10 cellular contexts compared by ENCODE assay signal in the genomic region with DNA sequence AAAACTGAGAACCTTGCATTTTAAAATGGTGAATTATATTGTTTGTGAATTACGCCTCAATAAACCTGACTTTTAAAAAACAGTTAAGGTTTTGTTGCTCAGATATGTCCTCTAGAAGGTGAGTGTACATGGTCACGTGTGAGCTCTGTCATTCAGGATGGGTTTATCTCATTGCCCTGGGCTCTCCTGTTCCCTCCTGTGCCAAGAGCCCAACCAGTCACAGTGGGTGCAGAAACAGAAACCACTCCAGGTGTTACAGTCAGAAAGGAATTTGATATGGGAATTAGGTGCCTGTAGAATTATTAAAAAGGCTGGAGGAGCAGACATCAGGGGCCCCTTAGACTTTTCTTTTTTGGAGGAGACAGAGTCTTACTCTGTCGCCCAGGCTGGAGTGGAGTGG.
"Had no signal": no experiment of that assay in that cellular context is flagged by ENCODE, and none has a peak within 500 bp of the region (broad histone marks: within the 10 kb centered on the region; RNA-seq: fewer than 3 reads in every experiment).

No MANE protein-coding gene starts in this region.

- H3K9me3 Mint-ChIP-seq: activated naive CD4-positive, alpha-beta T cell treated with anti-CD3 and anti-CD28 coated beads, Interleukin-2, amount 10 ng/mL, durations not matched to agents 7 days and 5 days; activated T-helper 2 cell treated with anti-CD3 and anti-CD28 coated beads, Interferon-gamma antibody, Interleukin-2, Interleukin-4, amounts not matched to agents 10 μg/mL and 5 μg/mL and 100 μg/mL, durations not matched to agents 14 hours and 24 hours and 36 hours; central memory CD8-positive, alpha-beta T cell; naive thymus-derived CD4-positive, alpha-beta T cell; T-helper 2 cell treated with Interferon-gamma antibody and Interleukin-4, amounts not matched to agents 5 μg/mL and 100 μg/mL, for 36 hours had no signal

- H3K4me3 Mint-ChIP-seq: activated naive CD4-positive, alpha-beta T cell treated with anti-CD3 and anti-CD28 coated beads, Interleukin-2, amount 10 ng/mL, durations not matched to agents 7 days and 5 days; central memory CD8-positive, alpha-beta T cell; naive thymus-derived CD4-positive, alpha-beta T cell; T-helper 2 cell treated with Interferon-gamma antibody and Interleukin-4, amounts not matched to agents 5 μg/mL and 100 μg/mL, for 36 hours had no signal

- H3K27me3 ChIP-seq: right atrium auricular region, transverse colon had no signal

- H3K9me3 ChIP-seq: right atrium auricular region, transverse colon had no signal

- H3K36me3 ChIP-seq: right atrium auricular region, transverse colon had no signal

- H3K4me1 ChIP-seq: transverse colon had no signal

- H3K4me3 ChIP-seq: right atrium auricular region, transverse colon had no signal

- H3K4me1 Mint-ChIP-seq: activated naive CD4-positive, alpha-beta T cell treated with anti-CD3 and anti-CD28 coated beads, Interleukin-2, amount 10 ng/mL, durations not matched to agents 7 days and 5 days; central memory CD8-positive, alpha-beta T cell had no signal

- DNase-seq: activated naive CD4-positive, alpha-beta T cell treated with anti-CD3 and anti-CD28 coated beads, Interleukin-2, amount 10 ng/mL, durations not matched to agents 7 days and 5 days; effector memory CD4-positive, alpha-beta T cell; kidney; naive thymus-derived CD4-positive, alpha-beta T cell; small intestine; transverse colon had no signal

- H3K36me3 Mint-ChIP-seq: activated naive CD4-positive, alpha-beta T cell treated with anti-CD3 and anti-CD28 coated beads, Interleukin-2, amount 10 ng/mL, durations not matched to agents 7 days and 5 days; naive thymus-derived CD4-positive, alpha-beta T cell had no signal

- H3K27ac ChIP-seq: right atrium auricular region, transverse colon had no signal

- H3K27ac Mint-ChIP-seq: activated naive CD4-positive, alpha-beta T cell treated with anti-CD3 and anti-CD28 coated beads, Interleukin-2, amount 10 ng/mL, durations not matched to agents 7 days and 5 days; activated T-helper 2 cell treated with anti-CD3 and anti-CD28 coated beads, Interferon-gamma antibody, Interleukin-2, Interleukin-4, amounts not matched to agents 10 μg/mL and 5 μg/mL and 100 μg/mL, durations not matched to agents 14 hours and 24 hours and 36 hours; naive thymus-derived CD4-positive, alpha-beta T cell; T-helper 2 cell treated with Interferon-gamma antibody and Interleukin-4, amounts not matched to agents 5 μg/mL and 100 μg/mL, for 36 hours had no signal

- ATAC-seq: naive thymus-derived CD4-positive, alpha-beta T cell had no signal
